Comparison of ENCODE assay signal across 10 cellular contexts in genomic region chr19:8526345-8527062, GRCh38. TPM values are rescaled to one million over a fixed set of nuclear protein-coding genes. Genes with fewer than 3 reads are reported as not detected.
A peak's percentile ranks its signal among the peaks of the same experiment; 100 is the strongest.
DNase-seq lines count a peak whose midpoint lies in the region; ATAC-seq and TF ChIP-seq lines count a peak whose summit lies in the region.
"Had no signal": no experiment of that assay in that cellular context is flagged by ENCODE, and none has a peak within 500 bp of the region (broad histone marks: within the 10 kb centered on the region; RNA-seq: fewer than 3 reads in every experiment).

No MANE protein-coding gene starts in this region.

- peaks cover 7% of the 10 kb centered on the region for H3K79me2 ChIP-seq in smooth muscle cell (ENCODE audit: low read depth)

- DNase-seq in NCI-H345 (lab: John Stamatoyannopoulos, UW) (peak; percentile 91), chondrocyte (ENCODE audit: low spot score) (peak; percentile 98), kidney epithelial cell (ENCODE audit: low read depth) (peak; percentile 57), smooth muscle cell (lab: John Stamatoyannopoulos, UW; ENCODE audit: unreplicated experiment) (peak; percentile 83), NCI-H510A (lab: John Stamatoyannopoulos, UW) (no peak)
- DNase-seq in activated CD4-positive, alpha-beta T cell treated with anti-CD3 and anti-CD28 coated beads, Interleukin-2, amount 50 U/mL, for 1 hour: no peak
- no peak for DNase-seq in activated T-cell treated with anti-CD3 and anti-CD28 coated beads, Interleukin-2, amount 50 U/mL, for 4 hours

- H3K9me3 ChIP-seq in ES-I3 (ENCODE audit: control insufficient read depth, insufficient read depth, low read length) (no peaks in the 10 kb centered on the region), smooth muscle cell (replicated peaks; ENCODE audit: low read depth) (no peaks in the 10 kb centered on the region)

- peak overlapping the region; percentile 89 for H3K4me2 ChIP-seq in smooth muscle cell

- peak overlapping the region; percentile 80 for H3K4me3 ChIP-seq in kidney epithelial cell (ENCODE audit: low read depth, low read length)
- H3K4me3 ChIP-seq in smooth muscle cell: peak overlapping the region; percentile 80

- no peaks in the 10 kb centered on the region for H3K9me3 Mint-ChIP-seq in chondrocyte (ENCODE audit: low read depth)
- H3K9me3 Mint-ChIP-seq in activated T-cell treated with anti-CD3 and anti-CD28 coated beads, Interleukin-2, amount 50 U/mL, for 4 hours: no peaks in the 10 kb centered on the region
- H3K9me3 Mint-ChIP-seq: stimulated activated naive CD8-positive, alpha-beta T cell treated with anti-CD3 and anti-CD28 coated beads, Interleukin-15, Interleukin-2, amounts not matched to agents 100 ng/mL and 50 ng/mL, for 24 hours; T-helper 1 cell treated with Interleukin-12 subunit alpha and Interleukin-12 subunit beta and Interleukin-4 antibody, amounts not matched to agents 30 μg/mL and 1 μg/mL, for 36 hours had no signal

- 4% methylated on average over 33 of the region's 57 CpGs for WGBS in smooth muscle cell (ENCODE audit: low lambda C conversion rate)

- H2AFZ ChIP-seq in smooth muscle cell (ENCODE audit: low read depth): peak overlapping the region; percentile 78

- no peak overlapping the region for H3K4me3 Mint-ChIP-seq in chondrocyte (ENCODE audit: unreplicated experiment)
- H3K4me3 Mint-ChIP-seq in activated T-cell treated with anti-CD3 and anti-CD28 coated beads, Interleukin-2, amount 50 U/mL, for 4 hours: no peak overlapping the region
- H3K4me3 Mint-ChIP-seq: stimulated activated naive CD8-positive, alpha-beta T cell treated with anti-CD3 and anti-CD28 coated beads, Interleukin-15, Interleukin-2, amounts not matched to agents 100 ng/mL and 50 ng/mL, for 24 hours; T-helper 1 cell treated with Interleukin-12 subunit alpha and Interleukin-12 subunit beta and Interleukin-4 antibody, amounts not matched to agents 30 μg/mL and 1 μg/mL, for 36 hours had no signal

- peaks cover 23% of the 10 kb centered on the region for H3K4me1 Mint-ChIP-seq in chondrocyte (ENCODE audit: low read depth)
- H3K4me1 Mint-ChIP-seq in activated T-cell treated with anti-CD3 and anti-CD28 coated beads, Interleukin-2, amount 50 U/mL, for 4 hours (ENCODE audit: low read depth): peaks cover 14% of the 10 kb centered on the region

- H3K4me1 ChIP-seq in ES-I3 (ENCODE audit: insufficient read depth, low read length) (no peaks in the 10 kb centered on the region; the same call in 1 of the 2 replicates), smooth muscle cell (ENCODE audit: low read depth) (no peaks in the 10 kb centered on the region)

- H3K27ac ChIP-seq in smooth muscle cell (ENCODE audit: low read depth): peak overlapping the region; percentile 97

- H3K27me3 ChIP-seq in kidney epithelial cell (ENCODE audit: control insufficient read depth, insufficient read depth, low read length) (no peaks in the 10 kb centered on the region), smooth muscle cell (ENCODE audit: low read depth) (no peaks in the 10 kb centered on the region)

- H3K27ac Mint-ChIP-seq in chondrocyte (ENCODE audit: unreplicated experiment): peak overlapping the region; percentile 36
- H3K27ac Mint-ChIP-seq: stimulated activated naive CD8-positive, alpha-beta T cell treated with anti-CD3 and anti-CD28 coated beads, Interleukin-15, Interleukin-2, amounts not matched to agents 100 ng/mL and 50 ng/mL, for 24 hours; T-helper 1 cell treated with Interleukin-12 subunit alpha and Interleukin-12 subunit beta and Interleukin-4 antibody, amounts not matched to agents 30 μg/mL and 1 μg/mL, for 36 hours had no signal

- no peak for ATAC-seq in activated T-cell treated with anti-CD3 and anti-CD28 coated beads, Interleukin-2, amount 50 U/mL, for 4 hours

- no peaks in the 10 kb centered on the region; the same call in 1 of the 2 replicates for H3K36me3 ChIP-seq in ES-I3 (ENCODE audit: insufficient read depth, low read length)
- no peaks in the 10 kb centered on the region for H3K36me3 ChIP-seq in kidney epithelial cell (ENCODE audit: control insufficient read depth, insufficient read depth, low read length)
- H3K36me3 ChIP-seq in smooth muscle cell (ENCODE audit: low read depth): no peaks in the 10 kb centered on the region

- no peaks in the 10 kb centered on the region for H3K27me3 Mint-ChIP-seq in chondrocyte (ENCODE audit: low read depth)
- H3K27me3 Mint-ChIP-seq in activated T-cell treated with anti-CD3 and anti-CD28 coated beads, Interleukin-2, amount 50 U/mL, for 4 hours (ENCODE audit: low read depth): no peaks in the 10 kb centered on the region
- H3K27me3 Mint-ChIP-seq: stimulated activated naive CD8-positive, alpha-beta T cell treated with anti-CD3 and anti-CD28 coated beads, Interleukin-15, Interleukin-2, amounts not matched to agents 100 ng/mL and 50 ng/mL, for 24 hours had no signal

- TF ChIP-seq CTCF in chondrocyte (IDR thresholded peaks at IDR 0.05) (no peak), kidney epithelial cell (IDR thresholded peaks at IDR 0.05; ENCODE audit: insufficient read depth, low read length, poor library complexity, severe bottlenecking) (no peak), smooth muscle cell (IDR thresholded peaks at IDR 0.05; ENCODE audit: borderline replicate concordance, insufficient read depth, poor library complexity, severe bottlenecking) (no peak)

- H3K9ac ChIP-seq in ES-I3 (ENCODE audit: low read depth, low read length) (peak overlapping the region; percentile 97), smooth muscle cell (ENCODE audit: low read depth) (peak overlapping the region; percentile 96)

- H3K36me3 Mint-ChIP-seq in chondrocyte (ENCODE audit: low read depth): peaks cover 8% of the 10 kb centered on the region
- H3K36me3 Mint-ChIP-seq in activated T-cell treated with anti-CD3 and anti-CD28 coated beads, Interleukin-2, amount 50 U/mL, for 4 hours (ENCODE audit: insufficient read depth): peaks cover 28% of the 10 kb centered on the region

- peaks cover 14% of the 10 kb centered on the region for H4K20me1 ChIP-seq in smooth muscle cell (ENCODE audit: low read depth)

- H3F3A ChIP-seq in smooth muscle cell (ENCODE audit: low read depth): no peaks in the 10 kb centered on the region

RNA-seq across cellular contexts. Expression of gene ZNF414, which starts 12.5 kb away (rescaled TPM):
- 22.0 to 26.8 TPM (median 25.3 TPM) in 3 replicates for total RNA-seq in chondrocyte
- total RNA-seq in kidney epithelial cell: 5.2 and 15.0 TPM in 2 replicates
- total RNA-seq in smooth muscle cell: 1.3 and 10.2 TPM in 2 replicates
- polyA plus RNA-seq in smooth muscle cell: 33.0 and 42.4 TPM in 2 replicates
- total RNA-seq in activated T-cell treated with anti-CD3 and anti-CD28 coated beads, Interleukin-2, amount 50 U/mL, for 4 hours: 10 to 100 TPM; 27.8 to 31.2 (median 29.4) TPM

RNA-seq across cellular contexts. Expression of gene PRAM1, which starts 24.1 kb away (rescaled TPM):
- 0.20 to 0.46 TPM in 2 of 3 replicates, not detected in the other for total RNA-seq in chondrocyte
- 0.50 TPM in 1 of 2 replicates, not detected in the other for total RNA-seq in kidney epithelial cell
- total RNA-seq in smooth muscle cell: not detected in 2 replicates
- polyA plus RNA-seq in smooth muscle cell: 0.18 and 0.74 TPM in 2 replicates
- under 1 TPM in 1 of 3 donors, not detected in 2; 0.13 TPM for total RNA-seq in activated T-cell treated with anti-CD3 and anti-CD28 coated beads, Interleukin-2, amount 50 U/mL, for 4 hours

RNA-seq across cellular contexts. Expression of gene MYO1F, which starts 50.7 kb away (rescaled TPM):
- total RNA-seq in chondrocyte: 0.23 to 0.50 TPM in 2 of 3 replicates, not detected in the other
- total RNA-seq in kidney epithelial cell: 0.08 and 0.21 TPM in 2 replicates
- total RNA-seq in smooth muscle cell: 0.22 TPM in 1 of 2 replicates, not detected in the other
- 1.4 and 4.1 TPM in 2 replicates for polyA plus RNA-seq in smooth muscle cell
- 1 to 10 TPM; 4.6 to 8.0 (median 6.6) TPM for total RNA-seq in activated T-cell treated with anti-CD3 and anti-CD28 coated beads, Interleukin-2, amount 50 U/mL, for 4 hours

Comparison
In these comparisons a context has a peak if more than half of its experiments do, and no peak if none do; other contexts are left out.
1. DNase-seq: peak in NCI-H345 (single experiment), chondrocyte (single experiment), kidney epithelial cell (single experiment) and smooth muscle cell (single experiment); none in activated CD4-positive, alpha-beta T cell treated with anti-CD3 and anti-CD28 coated beads, Interleukin-2, amount 50 U/mL, for 1 hour (single experiment), activated T-cell treated with anti-CD3 and anti-CD28 coated beads, Interleukin-2, amount 50 U/mL, for 4 hours (single experiment) and NCI-H510A (single experiment).